In genomic region chr17:55632236-55632635, GRCh38 we compare ENCODE assay signal across 24 cellular contexts.
"Had no signal": no experiment of that assay in that cellular context is flagged by ENCODE, and none has a peak within 500 bp of the region (broad histone marks: within the 10 kb centered on the region; RNA-seq: fewer than 3 reads in every experiment).

No MANE protein-coding gene starts in this region.

- H3K4me1 ChIP-seq: breast epithelium had no signal

- H3K9ac ChIP-seq: KMS-11 had no signal

- H3K4me2 ChIP-seq: KMS-11 had no signal

- H3K4me3 ChIP-seq: breast epithelium, MG63, SJSA1 had no signal

- H3K27ac ChIP-seq: breast epithelium, KMS-11, RWPE1, SJSA1 had no signal

- H3K36me3 ChIP-seq: breast epithelium, MG63, SJSA1 had no signal

- H3K27me3 ChIP-seq: breast epithelium had no signal

- H3K9me3 ChIP-seq: breast epithelium, MG63, SJSA1 had no signal

- DNase-seq: activated CD4-positive, alpha-beta T cell treated with anti-CD3 and anti-CD28 coated beads for 48 hours; activated CD4-positive, alpha-beta T cell treated with anti-CD3 and anti-CD28 coated beads, Interleukin-2, amount 50 U/mL, for 4 hours; activated CD4-positive, CD25-positive, alpha-beta regulatory T cell treated with anti-CD3 and anti-CD28 coated beads, Interleukin-2, amount 50 U/mL, for 72 hours; activated CD8-positive, alpha-beta memory T cell treated with anti-CD3 and anti-CD28 coated beads, Interleukin-2, amount 50 U/mL, for 48 hours; activated CD8-positive, alpha-beta T cell treated with anti-CD3 and anti-CD28 coated beads, Interleukin-2, amount 10 ng/mL, durations not matched to agents 7 days and 5 days; activated effector memory CD4-positive, alpha-beta T cell treated with Interleukin-2 at 50 U/mL for 16 hours; activated naive CD4-positive, alpha-beta T cell; activated T-cell treated with anti-CD3 and anti-CD28 coated beads, Interleukin-2, amount 50 U/mL, for 1 hour; aorta; caudate nucleus; NCI-H1105; NCI-H1436; NCI-H187 treated with DMSO at 0.1 percent for 48 hours; NCI-H2081 treated with DMSO at 0.1 percent for 48 hours; NCI-H345; NCI-H510A treated with DMSO at 0.1 percent for 48 hours; NCI-H774; T-helper 17 cell; T-helper 9 cell had no signal
